9 cellular contexts compared by ENCODE assay signal in genomic region chr19:6476155-6476895, GRCh38. TPM values are rescaled to one million over a fixed set of nuclear protein-coding genes. Genes with fewer than 3 reads are reported as not detected.
DNase-seq lines count a peak whose midpoint lies in the region; ATAC-seq and TF ChIP-seq lines count a peak whose summit lies in the region.
"Had no signal": no experiment of that assay in that cellular context is flagged by ENCODE, and none has a peak within 500 bp of the region (broad histone marks: within the 10 kb centered on the region; RNA-seq: fewer than 3 reads in every experiment).

No MANE protein-coding gene starts in this region.

- peak; percentile 64 for ATAC-seq in central memory CD8-positive, alpha-beta T cell (replicated peaks; ENCODE audit: extremely low read depth, poor library complexity, severe bottlenecking)
- no peak for ATAC-seq in GM19023 (IDR thresholded peaks at IDR 0.05; ENCODE audit: unreplicated experiment)

- H3K27me3 Mint-ChIP-seq in central memory CD8-positive, alpha-beta T cell, result no peaks in the 10 kb centered on the region

- no peaks in the 10 kb centered on the region for H3K9me3 Mint-ChIP-seq in central memory CD8-positive, alpha-beta T cell

- H3K27ac ChIP-seq in HUES6 (ENCODE audit: low read depth, low read length), result no peak overlapping the region

- H3K36me3 Mint-ChIP-seq in central memory CD8-positive, alpha-beta T cell (ENCODE audit: insufficient read depth), result peaks cover 39% of the 10 kb centered on the region

- H3K27me3 ChIP-seq in HUES6 (ENCODE audit: control insufficient read depth, insufficient read depth, low read length) (peaks cover 18% of the 10 kb centered on the region), kidney epithelial cell (ENCODE audit: control insufficient read depth, insufficient read depth, low read length) (peaks cover 10% of the 10 kb centered on the region)

- peak overlapping the region; percentile 77 for H3K4me3 ChIP-seq in HUES6 (ENCODE audit: low read depth, low read length)
- peak overlapping the region; percentile 30 for H3K4me3 ChIP-seq in kidney epithelial cell (ENCODE audit: low read depth, low read length)

- in situ Hi-C loops in ACHN (cut with HindIII; ENCODE audit: low pct_ligation_motif_present, low pct_unique_long_range_greater_than_20kb, low sequenced_read_pairs), result no loop called here

- H3K27ac Mint-ChIP-seq in central memory CD8-positive, alpha-beta T cell (ENCODE audit: low read depth), result no peak overlapping the region

- H3K9me3 ChIP-seq in HUES6 (ENCODE audit: control insufficient read depth, insufficient read depth, low read depth, low read length), result no peaks in the 10 kb centered on the region

- DNase-seq in ACHN (peak; percentile 82), kidney epithelial cell (ENCODE audit: low read depth) (peak; percentile 80), NCI-H446 treated with DMSO at 0.1 percent for 48 hours (lab: John Stamatoyannopoulos, UW) (no peak)
- DNase-seq in activated CD4-positive, CD25-positive, alpha-beta regulatory T cell treated with anti-CD3 and anti-CD28 coated beads, Interleukin-2, amount 50 U/mL, for 16 hours (ENCODE audit: low read depth, low spot score), result peak; percentile 34
- DNase-seq in central memory CD8-positive, alpha-beta T cell (ENCODE audit: low spot score in 2 of 2), result peak; percentile 64 to 66
- peak; percentile 69 for DNase-seq in stimulated activated CD4-positive, alpha-beta T cell treated with anti-CD3 and anti-CD28 coated beads, Interleukin-2, amount 100 ng/mL, for 24 hours

- no peak overlapping the region for H3K4me3 Mint-ChIP-seq in central memory CD8-positive, alpha-beta T cell

- H3K4me1 Mint-ChIP-seq in central memory CD8-positive, alpha-beta T cell, result peaks cover 15% of the 10 kb centered on the region

- H3K9ac ChIP-seq in HUES6 (ENCODE audit: low read length), result peak overlapping the region; percentile 11

- no peak for TF ChIP-seq CTCF in kidney epithelial cell (IDR thresholded peaks at IDR 0.05; ENCODE audit: insufficient read depth, low read length, poor library complexity, severe bottlenecking)

- H3K36me3 ChIP-seq in HUES6 (ENCODE audit: control insufficient read depth, insufficient read depth, low read length) (no peaks in the 10 kb centered on the region), kidney epithelial cell (ENCODE audit: control insufficient read depth, insufficient read depth, low read length) (no peaks in the 10 kb centered on the region)

- H3K4me1 ChIP-seq in HUES6 (ENCODE audit: control insufficient read depth, insufficient read depth, low read length), result peaks cover 20% of the 10 kb centered on the region

RNA-seq across cellular contexts. Expression of gene DENND1C, which starts 5.3 kb away (rescaled TPM):
- total RNA-seq in kidney epithelial cell, result 1.6 and 4.6 TPM in 2 replicates
- total RNA-seq: dermis microvascular lymphatic vessel endothelial cell had no signal

RNA-seq across cellular contexts. Expression of gene CRB3, which starts 12.3 kb away (rescaled TPM):
- 84.5 and 87.8 TPM in 2 replicates for total RNA-seq in kidney epithelial cell
- total RNA-seq: dermis microvascular lymphatic vessel endothelial cell had no signal

RNA-seq across cellular contexts. Expression of gene SLC25A23, which starts 16.7 kb away (rescaled TPM):
- total RNA-seq in kidney epithelial cell, result 68.6 and 87.7 TPM in 2 replicates

RNA-seq across cellular contexts. Expression of gene TUBB4A, which starts 25.8 kb away (rescaled TPM):
- 1.3 and 4.0 TPM in 2 replicates for total RNA-seq in kidney epithelial cell
- total RNA-seq: dermis microvascular lymphatic vessel endothelial cell had no signal

RNA-seq across cellular contexts. Expression of gene SLC25A41, which starts 42.8 kb away (rescaled TPM):
- total RNA-seq in kidney epithelial cell, result not detected in 2 replicates
